Comparison of ENCODE assay signal across 1 cellular context in genomic region chr14:91416744-91417133, GRCh38.
TF ChIP-seq lines count a peak whose summit lies in the region.

No MANE protein-coding gene starts in this region.

TF ChIP-seq in GM12878, 131 proteins besides CTCF, POLR2A, EP300 and RAD21 (continued from another document):
- TF ChIP-seq ZNF687 (IDR thresholded peaks at IDR 0.05) (no peak), USF1 (IDR thresholded peaks at IDR 0.05; ENCODE audit: borderline replicate concordance, extremely low read length, insufficient read depth, low read depth, low read length) (no peak), RCOR1 (conservative IDR thresholded peaks at IDR 0.05; ENCODE audit: low read depth, low read length) (no peak), MLLT1 (IDR thresholded peaks at IDR 0.05) (0 out of 2 replicates have a peak, but pooled peaks have one; percentile 31), EED (IDR thresholded peaks at IDR 0.05; ENCODE audit: low read depth) (no peak), MTA2 (IDR thresholded peaks at IDR 0.05; ENCODE audit: low read depth) (no peak), IRF5 (IDR thresholded peaks at IDR 0.05; ENCODE audit: borderline replicate concordance) (no peak), E2F8 (IDR thresholded peaks at IDR 0.05; ENCODE audit: low read depth, partially characterized antibody) (no peak), RBBP5 (conservative IDR thresholded peaks at IDR 0.05) (no peak), NFYA (IDR thresholded peaks at IDR 0.05; ENCODE audit: borderline replicate concordance, low read depth, low read length) (no peak), ASH2L (IDR thresholded peaks at IDR 0.05; ENCODE audit: borderline replicate concordance, low read depth) (no peak), MAX (IDR thresholded peaks at IDR 0.05; ENCODE audit: low read depth, low read length) (no peak), PBX3 (IDR thresholded peaks at IDR 0.05; ENCODE audit: insufficient replicate concordance, low read depth, low read length) (no peak), ATF7 (IDR thresholded peaks at IDR 0.05; ENCODE audit: low read depth) (no peak), SIN3A (IDR thresholded peaks at IDR 0.05; ENCODE audit: low read depth, low read length) (no peak), TCF7 (IDR thresholded peaks at IDR 0.05; ENCODE audit: borderline replicate concordance) (no peak), JUND (IDR thresholded peaks at IDR 0.05; ENCODE audit: low read depth, low read length) (no peak), NR2F1 (conservative IDR thresholded peaks at IDR 0.05) (0 out of 2 replicates have a peak, but pooled peaks have one; percentile 10), SUPT20H (IDR thresholded peaks at IDR 0.05; ENCODE audit: borderline replicate concordance, control insufficient read depth, low read depth, low read length) (no peak), IRF3 (IDR thresholded peaks at IDR 0.05) (no peak), BHLHE40 (IDR thresholded peaks at IDR 0.05; ENCODE audit: borderline replicate concordance in 1 of 2, low read depth in 2 of 2, low read length in 1 of 2) (0 out of 4 replicates have a peak, but pooled peaks of 1 of the 2 experiments have one; percentile 5), IRF4 (IDR thresholded peaks at IDR 0.05; ENCODE audit: low read depth, low read length) (no peak), ZNF622 (IDR thresholded peaks at IDR 0.05) (no peak), SPI1 (IDR thresholded peaks at IDR 0.05; ENCODE audit: borderline replicate concordance, insufficient read depth, low read depth, low read length) (no peak), NR2C1 (IDR thresholded peaks at IDR 0.05) (no peak), IKZF2 (IDR thresholded peaks at IDR 0.05) (no peak), SKIL (IDR thresholded peaks at IDR 0.05; ENCODE audit: low read depth, poor library complexity, severe bottlenecking) (no peak), MYB (IDR thresholded peaks at IDR 0.05; ENCODE audit: borderline replicate concordance, low read depth, low read length) (no peak), RELB (IDR thresholded peaks at IDR 0.05; ENCODE audit: low read depth) (no peak), ATF2 (IDR thresholded peaks at IDR 0.05; ENCODE audit: low read length) (no peak), CBX5 (IDR thresholded peaks at IDR 0.05; ENCODE audit: low read depth) (no peak), CBX3 (IDR thresholded peaks at IDR 0.05; ENCODE audit: borderline replicate concordance, low read depth) (no peak), POLR2AphosphoS5 (IDR thresholded peaks at IDR 0.05; ENCODE audit: low read length) (peak; percentile 17; the same call in 1 of the 2 replicates), ESRRA (IDR thresholded peaks at IDR 0.05; ENCODE audit: low read length) (no peak), ZZZ3 (IDR thresholded peaks at IDR 0.05; ENCODE audit: control insufficient read depth, insufficient read length, low read depth) (no peak)
